13 cellular contexts compared by ENCODE assay signal in the genomic region with DNA sequence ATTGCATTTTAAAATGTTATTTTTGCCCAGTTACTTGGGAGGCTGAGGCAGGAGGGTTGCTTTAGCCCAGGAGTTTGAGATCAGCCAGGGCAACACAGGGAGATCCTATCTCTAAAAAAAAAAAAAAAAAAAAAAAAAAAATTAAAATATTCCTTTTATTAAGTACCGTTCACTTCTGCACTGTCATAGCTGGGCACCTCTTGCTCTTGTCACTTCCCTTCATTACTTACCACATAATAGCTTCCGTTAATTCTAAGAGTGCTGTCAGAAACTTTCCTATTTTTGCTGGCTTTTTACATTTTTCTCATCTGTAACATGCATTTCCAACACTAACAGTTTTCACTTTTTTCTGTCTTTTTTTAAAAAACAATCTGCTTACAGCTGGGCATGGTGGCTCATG.
DNase-seq lines count a peak whose midpoint lies in the region; ATAC-seq and TF ChIP-seq lines count a peak whose summit lies in the region.
"Had no signal": no experiment of that assay in that cellular context is flagged by ENCODE, and none has a peak within 500 bp of the region (broad histone marks: within the 10 kb centered on the region; RNA-seq: fewer than 3 reads in every experiment).

No MANE protein-coding gene starts in this region.

- H3K27me3 Mint-ChIP-seq in activated T-cell treated with anti-CD3 and anti-CD28 coated beads, Interleukin-2, amount 50 U/mL, for 72 hours (ENCODE audit: low read depth): no peaks in the 10 kb centered on the region
- no peaks in the 10 kb centered on the region for H3K27me3 Mint-ChIP-seq in memory B cell

- ATAC-seq in activated T-cell treated with anti-CD3 and anti-CD28 coated beads, Interleukin-2, amount 50 U/mL, for 72 hours (replicated peaks in 1 of 2): no peak
- no peak for ATAC-seq in memory B cell (ENCODE audit: low read depth)
- ATAC-seq: A549, K562, Panc1, Right ventricle myocardium inferior had no signal

- in situ Hi-C loops in GM13976 (cut with MboI; ENCODE audit: low sequenced_read_pairs, unreplicated experiment): loop anchor here (10.0 kb wide), 1 partner anchor 403 kb away; no protein-coding TSS in a partner anchor

- H3K9me3 Mint-ChIP-seq in activated T-cell treated with anti-CD3 and anti-CD28 coated beads, Interleukin-2, amount 50 U/mL, for 72 hours: no peaks in the 10 kb centered on the region
- H3K9me3 Mint-ChIP-seq in memory B cell: no peaks in the 10 kb centered on the region

- no peak for DNase-seq in activated T-cell treated with anti-CD3 and anti-CD28 coated beads, Interleukin-2, amount 50 U/mL, for 72 hours
- no peak for DNase-seq in activated T-cell treated with anti-CD3 and anti-CD28 coated beads for 4 hours
- peak; percentile 50 for DNase-seq in NOMO-1 treated with DMSO at 0.1 percent for 48 hours (lab: John Stamatoyannopoulos, UW; ENCODE audit: unreplicated experiment)
- no peak for DNase-seq in memory B cell (ENCODE audit: low spot score in 2 of 2)
- no peak for DNase-seq in GM13976 (ENCODE audit: low spot score)
- no peak for DNase-seq in activated CD8-positive, alpha-beta memory T cell treated with anti-CD3 and anti-CD28 coated beads, Interleukin-2, amount 50 U/mL, for 48 hours
- no peak for DNase-seq in hippocampal formation (lab: John Stamatoyannopoulos, UW)
- DNase-seq: EL, NCI-H2029 treated with DMSO at 0.1 percent for 48 hours had no signal

- H3K27ac Mint-ChIP-seq in activated T-cell treated with anti-CD3 and anti-CD28 coated beads, Interleukin-2, amount 50 U/mL, for 72 hours: peak overlapping the region; percentile 61
- H3K27ac Mint-ChIP-seq in memory B cell: peak overlapping the region; percentile 48

- TF ChIP-seq CTCF in GM13976 (IDR thresholded peaks at IDR 0.05; ENCODE audit: borderline replicate concordance, control extremely low read depth, extremely low read depth, insufficient read depth, missing control alignments): no peak

- H3K4me3 Mint-ChIP-seq in activated T-cell treated with anti-CD3 and anti-CD28 coated beads, Interleukin-2, amount 50 U/mL, for 72 hours: no peak overlapping the region
- no peak overlapping the region for H3K4me3 Mint-ChIP-seq in memory B cell

- H3K4me1 Mint-ChIP-seq in activated T-cell treated with anti-CD3 and anti-CD28 coated beads, Interleukin-2, amount 50 U/mL, for 72 hours (ENCODE audit: low read depth): peaks cover 25% of the 10 kb centered on the region
- peaks cover 17% of the 10 kb centered on the region for H3K4me1 Mint-ChIP-seq in memory B cell

- H3K36me3 Mint-ChIP-seq in activated T-cell treated with anti-CD3 and anti-CD28 coated beads, Interleukin-2, amount 50 U/mL, for 72 hours (ENCODE audit: insufficient read depth in 2 of 2): peaks cover 9 to 22% of the 10 kb centered on the region in 2 donors
- peaks cover 33% of the 10 kb centered on the region for H3K36me3 Mint-ChIP-seq in memory B cell
